ENCODE assay signal across 1 cellular context in genomic region chr9:4197548-4197947, GRCh38.
TF ChIP-seq lines count a peak whose summit lies in the region.

No MANE protein-coding gene starts in this region.

TF ChIP-seq in GM23338, 12 proteins besides CTCF, POLR2A, EP300 and RAD21 (continued from another document):
- no peak for TF ChIP-seq EZH2 (IDR thresholded peaks at IDR 0.05; ENCODE audit: low read depth, unreplicated experiment)
- no peak for TF ChIP-seq REST (IDR thresholded peaks at IDR 0.05; ENCODE audit: unreplicated experiment)
- no peak for TF ChIP-seq NANOG (IDR thresholded peaks at IDR 0.05; ENCODE audit: borderline replicate concordance)
- no peak for TF ChIP-seq JUNB (IDR thresholded peaks at IDR 0.05; ENCODE audit: unreplicated experiment)
- no peak for TF ChIP-seq ETS1 (IDR thresholded peaks at IDR 0.05)
- no peak for TF ChIP-seq CREB1 (CRISPR knock-in tag; IDR thresholded peaks at IDR 0.05; ENCODE audit: low read depth)
- TF ChIP-seq EZH2phosphoT487 (IDR thresholded peaks at IDR 0.05; ENCODE audit: unreplicated experiment): no peak
